ENCODE assay signal across 22 cellular contexts in genomic region chr1:162087574-162087973, GRCh38. TPM values are rescaled to one million over a fixed set of nuclear protein-coding genes. Genes with fewer than 3 reads are reported as not detected.
"Had no signal": no experiment of that assay in that cellular context is flagged by ENCODE, and none has a peak within 500 bp of the region (broad histone marks: within the 10 kb centered on the region; RNA-seq: fewer than 3 reads in every experiment).

No MANE protein-coding gene starts in this region.

- ATAC-seq: activated CD8-positive, alpha-beta T cell treated with anti-CD3 and anti-CD28 coated beads, Interleukin-2, amount 10 ng/mL, durations not matched to agents 7 days and 5 days; T-helper 17 cell; WTC11 had no signal

- DNase-seq: activated CD4-positive, alpha-beta T cell treated with anti-CD3 and anti-CD28 coated beads for 48 hours; activated CD4-positive, alpha-beta T cell treated with anti-CD3 and anti-CD28 coated beads, Interleukin-2, amount 50 U/mL, for 4 hours; activated CD4-positive, CD25-positive, alpha-beta regulatory T cell treated with anti-CD3 and anti-CD28 coated beads, Interleukin-2, amount 50 U/mL, for 72 hours; activated CD8-positive, alpha-beta memory T cell treated with anti-CD3 and anti-CD28 coated beads, Interleukin-2, amount 50 U/mL, for 48 hours; activated CD8-positive, alpha-beta T cell treated with anti-CD3 and anti-CD28 coated beads, Interleukin-2, amount 10 ng/mL, durations not matched to agents 7 days and 5 days; activated T-cell treated with anti-CD3 and anti-CD28 coated beads, Interleukin-2, amount 50 U/mL, for 1 hour; aorta; central memory CD4-positive, alpha-beta T cell; Karpas-422; MM.1S; NCI-H1105; NCI-H1436; NCI-H1694 treated with DMSO at 0.1 percent for 48 hours; NCI-H2081; NCI-H510A treated with DMSO at 0.1 percent for 48 hours; PC-3; SIG-M5; T-helper 17 cell; T-helper 9 cell had no signal

- FAIRE-seq: bronchial epithelial cell had no signal

RNA-seq across cellular contexts. Expression of gene NOS1AP, which starts 18.1 kb away (rescaled TPM):
- total RNA-seq: activated CD8-positive, alpha-beta T cell treated with anti-CD3 and anti-CD28 coated beads, Interleukin-2, amount 10 ng/mL, durations not matched to agents 7 days and 5 days; RPMI7951; T-helper 17 cell had no signal
